ENCODE assay signal across 1 cellular context in the genomic region with DNA sequence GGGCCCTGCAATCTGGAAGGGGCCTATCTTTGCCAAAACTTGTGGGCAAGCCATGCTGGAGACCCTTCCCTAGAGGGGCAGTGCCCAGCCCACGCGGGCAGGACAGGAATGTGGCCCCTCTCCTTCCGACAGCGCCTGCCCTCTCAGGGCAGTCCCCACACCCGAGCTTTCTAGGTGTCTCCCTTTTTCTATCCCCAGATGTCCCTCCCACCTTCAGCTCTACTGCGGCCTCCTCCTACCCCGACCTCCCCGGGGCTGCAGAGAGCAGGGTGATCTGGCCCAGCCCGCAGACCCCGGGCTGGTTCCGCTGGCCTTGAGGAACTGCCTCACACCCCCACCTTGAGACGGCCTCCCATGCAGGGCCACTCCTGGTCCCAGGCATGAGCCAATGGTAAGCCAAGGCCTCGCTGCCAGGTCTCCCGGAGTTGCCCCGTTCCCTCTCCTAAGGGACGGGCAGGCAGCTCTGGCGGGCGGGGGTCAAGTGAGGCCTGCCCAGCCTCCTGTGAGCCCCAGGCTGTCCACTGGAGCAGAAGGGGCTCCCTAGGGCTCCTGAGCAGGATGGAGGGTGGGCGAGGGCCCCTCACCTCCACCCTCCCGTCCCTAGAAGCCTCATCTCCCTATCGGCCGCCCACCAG.
TF ChIP-seq lines count a peak whose summit lies in the region.

No MANE protein-coding gene starts in this region.

TF ChIP-seq in H1, 55 proteins besides CTCF, POLR2A, EP300 and RAD21:
- no peak for TF ChIP-seq CBX5 (IDR thresholded peaks at IDR 0.05; ENCODE audit: low read depth, low read length)
